In genomic region chr2:172279214-172279613, GRCh38 we compare ENCODE assay signal across 19 cellular contexts.
A peak's percentile ranks its signal among the peaks of the same experiment; 100 is the strongest.
DNase-seq lines count a peak whose midpoint lies in the region; ATAC-seq, FAIRE-seq and TF ChIP-seq lines count a peak whose summit lies in the region.
"Had no signal": no experiment of that assay in that cellular context is flagged by ENCODE, and none has a peak within 500 bp of the region (broad histone marks: within the 10 kb centered on the region; RNA-seq: fewer than 3 reads in every experiment).

No MANE protein-coding gene starts in this region.

- H3K4me1 Mint-ChIP-seq in GM23338: peaks cover 16% of the 10 kb centered on the region

- no peak overlapping the region for H3K14ac ChIP-seq in H1 (ENCODE audit: insufficient read length)

- H2BK12ac ChIP-seq in H1 (ENCODE audit: low read depth, low read length): no peak overlapping the region

- H3K9me3 ChIP-seq in Karpas-422 (ENCODE audit: low read length): peaks cover 7% of the 10 kb centered on the region; the same call in 1 of the 2 replicates
- peaks cover 5 to 7% of the 10 kb centered on the region in 2 experiments; a peak in 3 of 4 replicates for H3K9me3 ChIP-seq in H1 (ENCODE audit: insufficient read depth in 2 of 2, low read depth in 1 of 2, low read length in 1 of 2)
- H3K9me3 ChIP-seq in smooth muscle cell (replicated peaks; ENCODE audit: low read depth): no peaks in the 10 kb centered on the region
- H3K9me3 ChIP-seq: HAP-1 had no signal

- H3F3A ChIP-seq in GM23338 (replicated peaks; ENCODE audit: low read depth) (no peaks in the 10 kb centered on the region), smooth muscle cell (ENCODE audit: low read depth) (peaks cover 17% of the 10 kb centered on the region)

- no peak overlapping the region for H2BK15ac ChIP-seq in H1 (ENCODE audit: low read length)

- H2BK120ac ChIP-seq in H1 (replicated peaks; ENCODE audit: low read depth, low read length): no peak overlapping the region

- TF ChIP-seq EP300 in H1 (IDR thresholded peaks at IDR 0.05; ENCODE audit: borderline replicate concordance in 1 of 2, low read depth in 2 of 2, low read length in 2 of 2): no peak

- no peak for FAIRE-seq in H1 (lab: Jason Lieb, UNC)
- FAIRE-seq: A204.1, G401.6, GM12891 had no signal

- H3K9ac ChIP-seq in Karpas-422 (ENCODE audit: low read length) (no peak overlapping the region), H1 (replicated peaks in 1 of 4; ENCODE audit: extremely low read depth in 1 of 4, low read depth in 3 of 4, low read length in 3 of 4) (no peak overlapping the region), smooth muscle cell (ENCODE audit: low read depth) (no peak overlapping the region)

- peaks cover 13% of the 10 kb centered on the region for H3K9me3 Mint-ChIP-seq in GM23338

- no peaks in the 10 kb centered on the region for H3K36me3 ChIP-seq in GM23338 (ENCODE audit: insufficient read depth)
- no peaks in the 10 kb centered on the region; the same call in 1 of the 2 replicates for H3K36me3 ChIP-seq in Karpas-422 (ENCODE audit: insufficient read depth, low read length)
- H3K36me3 ChIP-seq in H1 (ENCODE audit: control insufficient read depth in 2 of 4, insufficient read depth in 4 of 4, low read length in 3 of 4): no peaks in the 10 kb centered on the region
- no peaks in the 10 kb centered on the region for H3K36me3 ChIP-seq in smooth muscle cell (ENCODE audit: low read depth)
- H3K36me3 ChIP-seq: HAP-1 had no signal

- no peak overlapping the region for H3K4ac ChIP-seq in H1 (replicated peaks; ENCODE audit: insufficient read length, low read depth, low read length)

- H3K4me2 ChIP-seq in GM23338: no peak overlapping the region
- H3K4me2 ChIP-seq in Karpas-422 (ENCODE audit: low read depth, low read length, poor library complexity, severe bottlenecking): peak overlapping the region; percentile 71
- no peak overlapping the region for H3K4me2 ChIP-seq in H1 (ENCODE audit: insufficient read depth in 1 of 2, low read depth in 2 of 2, low read length in 2 of 2)
- H3K4me2 ChIP-seq in smooth muscle cell: no peak overlapping the region

- H3K27ac Mint-ChIP-seq in GM23338: no peak overlapping the region
- H3K27ac Mint-ChIP-seq: B cell, HFFc6 had no signal

- peak; percentile 60 for ATAC-seq in GM23338

- H3K4me1 ChIP-seq in GM23338 (ENCODE audit: insufficient read depth): peaks cover 14% of the 10 kb centered on the region
- H3K4me1 ChIP-seq in Karpas-422 (ENCODE audit: low read length): peaks cover 60% of the 10 kb centered on the region
- H3K4me1 ChIP-seq in H1 (replicated peaks in 1 of 4; ENCODE audit: control insufficient read depth in 3 of 4, insufficient read depth in 4 of 4, low read length in 3 of 4): peaks cover 0 to 3% (median 1%) of the 10 kb centered on the region in 4 experiments; a peak in 3 of 7 replicates
- H3K4me1 ChIP-seq in smooth muscle cell (ENCODE audit: low read depth): peaks cover 19% of the 10 kb centered on the region
- H3K4me1 ChIP-seq: HAP-1 had no signal

- no peak for TF ChIP-seq POLR2A in H1 (IDR thresholded peaks at IDR 0.05; ENCODE audit: control extremely low read depth in 1 of 2, low read depth in 2 of 2, low read length in 2 of 2)

- no peaks in the 10 kb centered on the region for H3K27me3 ChIP-seq in GM23338 (ENCODE audit: insufficient read depth)
- H3K27me3 ChIP-seq in Karpas-422 (ENCODE audit: low read length): no peaks in the 10 kb centered on the region
- no peaks in the 10 kb centered on the region for H3K27me3 ChIP-seq in H1 (replicated peaks in 1 of 4; ENCODE audit: control insufficient read depth in 3 of 4, extremely low read depth in 1 of 4, insufficient read depth in 3 of 4, low read length in 3 of 4)
- no peaks in the 10 kb centered on the region for H3K27me3 ChIP-seq in smooth muscle cell (ENCODE audit: low read depth)

- no peak for DNase-seq in GM23338 (ENCODE audit: low spot score)
- DNase-seq in Karpas-422: no peak
- no peak for DNase-seq in RWPE1 (ENCODE audit: low spot score)
- no peak for DNase-seq in H1 (ENCODE audit: low read depth in 1 of 2, low spot score in 2 of 2)
- no peak for DNase-seq in HUDEP-2 (lab: John Stamatoyannopoulos, UW; ENCODE audit: unreplicated experiment in 76 of 76)
- DNase-seq in smooth muscle cell (lab: John Stamatoyannopoulos, UW; ENCODE audit: unreplicated experiment): no peak
- DNase-seq in posterior cingulate gyrus: no peak
- DNase-seq: C1 segment of cervical spinal cord; CD4-positive, alpha-beta memory T cell; DMS153; DMS79 treated with DMSO at 0.1 percent for 48 hours; EL; GOT3; HFFc6 had no signal

- TF ChIP-seq RAD21 in H1 (IDR thresholded peaks at IDR 0.05 in 1 of 2, conservative IDR thresholded peaks at IDR 0.05 in 1 of 2; ENCODE audit: low read depth in 2 of 2, low read length in 2 of 2): no peak

- H4K5ac ChIP-seq in H1 (ENCODE audit: insufficient read length, low read depth, low read length): no peak overlapping the region

- H2BK5ac ChIP-seq in H1 (ENCODE audit: low read depth, low read length): no peak overlapping the region

- H3K27ac ChIP-seq in GM23338 (ENCODE audit: low read depth): no peak overlapping the region
- peak overlapping the region; percentile 62; the same call in 1 of the 2 replicates for H3K27ac ChIP-seq in Karpas-422 (ENCODE audit: low read length)
- peak overlapping the region; percentile 34 for H3K27ac ChIP-seq in RWPE1
- no peak overlapping the region for H3K27ac ChIP-seq in H1 (ENCODE audit: low read depth, low read length)
- H3K27ac ChIP-seq in smooth muscle cell (ENCODE audit: low read depth): no peak overlapping the region

- H3K27me3 Mint-ChIP-seq in GM23338 (ENCODE audit: insufficient read depth, low read depth, poor library complexity): peaks cover 11% of the 10 kb centered on the region

- H4K20me1 ChIP-seq in GM23338 (replicated peaks; ENCODE audit: insufficient read depth) (no peaks in the 10 kb centered on the region), Karpas-422 (ENCODE audit: insufficient read depth, low read depth, low read length) (no peaks in the 10 kb centered on the region), H1 (replicated peaks in 1 of 2; ENCODE audit: control insufficient read depth in 1 of 2, insufficient read depth in 2 of 2, low read length in 2 of 2) (no peaks in the 10 kb centered on the region), smooth muscle cell (ENCODE audit: low read depth) (no peaks in the 10 kb centered on the region)

- H3K18ac ChIP-seq in H1 (ENCODE audit: extremely low read depth, low read length): no peak overlapping the region

- no peak overlapping the region for H2BK20ac ChIP-seq in H1 (ENCODE audit: low read length)

- POLR2A ChIA-PET in RWPE1 (lab: Yijun Ruan, JAX; ENCODE audit: low non-redundant PET): no interaction called here
- POLR2A ChIA-PET in H1 (lab: Charles Lee; ENCODE audit: partially characterized antibody): no interaction called here

- H3K23ac ChIP-seq in H1 (ENCODE audit: insufficient read length): no peak overlapping the region

- H3K79me1 ChIP-seq in H1 (ENCODE audit: low read depth, low read length): no peaks in the 10 kb centered on the region

- CTCF ChIA-PET in RWPE1 (lab: Yijun Ruan, JAX): no interaction called here
- CTCF ChIA-PET in H1 (lab: Charles Lee; ENCODE audit: partially characterized antibody): interaction anchor here (0.6 to 2.0 kb wide), 5 partner anchors 9 to 183 kb away, joined by 3 to 6 read pairs (median 3); no protein-coding TSS in a partner anchor

- H3K36me3 Mint-ChIP-seq in GM23338 (ENCODE audit: low read depth): peaks cover 14% of the 10 kb centered on the region

- TF ChIP-seq CTCF in GM23338 (conservative IDR thresholded peaks at IDR 0.05; ENCODE audit: low read depth in 2 of 2): no peak
- TF ChIP-seq CTCF in RWPE1 (conservative IDR thresholded peaks at IDR 0.05; ENCODE audit: low read depth): no peak
- TF ChIP-seq CTCF in H1 (IDR thresholded peaks at IDR 0.05; ENCODE audit: control extremely low read depth in 1 of 3, insufficient read depth in 1 of 3, low read depth in 1 of 3, low read length in 3 of 3): no peak
- TF ChIP-seq CTCF in smooth muscle cell (IDR thresholded peaks at IDR 0.05; ENCODE audit: borderline replicate concordance, insufficient read depth, poor library complexity, severe bottlenecking): no peak

- no peaks in the 10 kb centered on the region for H3K79me2 ChIP-seq in GM23338 (replicated peaks; ENCODE audit: insufficient read depth)
- H3K79me2 ChIP-seq in Karpas-422 (ENCODE audit: low read length): no peaks in the 10 kb centered on the region
- no peaks in the 10 kb centered on the region for H3K79me2 ChIP-seq in H1 (ENCODE audit: control insufficient read depth in 1 of 2, insufficient read depth in 2 of 2, low read length in 2 of 2)
- no peaks in the 10 kb centered on the region for H3K79me2 ChIP-seq in smooth muscle cell (ENCODE audit: low read depth)

- H3K4me3 Mint-ChIP-seq in GM23338: no peak overlapping the region
- H3K4me3 Mint-ChIP-seq: B cell; CD4-positive, alpha-beta memory T cell; HFFc6 had no signal

- 67% methylated on average over 5 of the region's 5 CpGs; no CpG with 5 or more reads in 1 of the 2 experiments for whole genome bisulfite sequencing in H1 (ENCODE audit: extremely low coverage in 1 of 2, insufficient coverage in 1 of 2, insufficient read length in 1 of 2, insufficient replicate concordance in 2 of 2, low coverage in 1 of 2, low lambda C conversion rate in 2 of 2, missing lambda C conversion rate in 1 of 2), 2 experiments
- WGBS in smooth muscle cell (ENCODE audit: low lambda C conversion rate): 94% methylated on average over 5 of the region's 5 CpGs

- H3K9me2 ChIP-seq in GM23338 (ENCODE audit: insufficient read depth): peaks cover 4% of the 10 kb centered on the region; the same call in 1 of the 2 replicates
- H3K9me2 ChIP-seq in Karpas-422 (replicated peaks; ENCODE audit: insufficient read depth, low read length): no peaks in the 10 kb centered on the region

- intact Hi-C loops in posterior cingulate gyrus (cut with DNase I): no loop called here

- no peak overlapping the region for H4K8ac ChIP-seq in H1 (ENCODE audit: extremely low read depth, insufficient read depth, low read length)

- no peaks in the 10 kb centered on the region for H3K23me2 ChIP-seq in H1 (ENCODE audit: low read depth, low read length)

- H4K91ac ChIP-seq in H1 (replicated peaks; ENCODE audit: insufficient read length, low read length): no peak overlapping the region

- peak overlapping the region; percentile 49 for H2AFZ ChIP-seq in GM23338
- 0 out of 2 replicates have a peak overlapping the region, but pooled peaks have one; percentile 32 for H2AFZ ChIP-seq in Karpas-422 (ENCODE audit: low read length)
- H2AFZ ChIP-seq in H1 (ENCODE audit: low read length): 0 out of 2 replicates have a peak overlapping the region, but pooled peaks have one; percentile 60
- H2AFZ ChIP-seq in smooth muscle cell (ENCODE audit: low read depth): no peak overlapping the region

- H3K4me3 ChIP-seq in GM23338: no peak overlapping the region
- peak overlapping the region; percentile 24; the same call in 1 of the 2 replicates for H3K4me3 ChIP-seq in Karpas-422 (ENCODE audit: low read length)
- H3K4me3 ChIP-seq in H1 (ENCODE audit: extremely low read depth in 1 of 4, insufficient read depth in 2 of 4, low read depth in 3 of 4, low read length in 4 of 4): no peak overlapping the region
- no peak overlapping the region for H3K4me3 ChIP-seq in smooth muscle cell
- H3K4me3 ChIP-seq: HAP-1 had no signal

- no peak overlapping the region for H2AK5ac ChIP-seq in H1 (ENCODE audit: low read depth, low read length)

- no peak overlapping the region for H3K56ac ChIP-seq in H1 (replicated peaks; ENCODE audit: insufficient read length, low read depth, low read length)

TF ChIP-seq in H1, 55 proteins besides CTCF, POLR2A, EP300 and RAD21 (continues in another document):
- TF ChIP-seq SP1 (IDR thresholded peaks at IDR 0.05; ENCODE audit: low read depth, low read length): no peak

Comparison
In these comparisons a context has a peak if more than half of its experiments do, and no peak if none do; other contexts are left out.
1. H3K27ac ChIP-seq: peak in Karpas-422 (single experiment) and RWPE1 (single experiment); none in GM23338 (single experiment), H1 (single experiment) and smooth muscle cell (single experiment).